16 cellular contexts compared by ENCODE assay signal in the genomic region with DNA sequence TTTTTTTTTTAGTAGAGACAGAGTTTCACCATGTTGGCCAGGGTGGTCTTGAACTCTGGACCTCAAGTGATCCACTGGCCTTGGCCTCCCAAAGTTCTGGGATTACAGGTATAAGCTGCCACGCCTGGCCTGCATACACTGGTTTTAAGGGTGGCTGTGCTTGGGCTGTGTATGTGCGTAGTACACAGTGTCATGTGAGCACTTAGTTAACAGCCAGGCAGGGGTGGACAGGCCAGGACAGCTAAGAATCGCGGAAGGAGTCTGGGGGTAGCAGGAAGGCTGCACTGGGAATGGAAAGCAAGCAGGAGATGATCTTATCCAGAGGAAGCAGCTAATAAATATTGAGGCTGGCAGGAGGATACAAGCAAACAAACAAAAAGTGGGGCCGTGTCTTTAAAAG.
DNase-seq lines count a peak whose midpoint lies in the region; ATAC-seq, FAIRE-seq and TF ChIP-seq lines count a peak whose summit lies in the region.
"Had no signal": no experiment of that assay in that cellular context is flagged by ENCODE, and none has a peak within 500 bp of the region (broad histone marks: within the 10 kb centered on the region; RNA-seq: fewer than 3 reads in every experiment).

No MANE protein-coding gene starts in this region.

- CTCF ChIA-PET in naive thymus-derived CD4-positive, alpha-beta T cell (lab: Charles Lee): no interaction called here

- peaks cover 90% of the 10 kb centered on the region for H3K4me1 ChIP-seq in KMS-11 (ENCODE audit: low read depth, poor library complexity, severe bottlenecking)
- no peaks in the 10 kb centered on the region for H3K4me1 ChIP-seq in naive thymus-derived CD4-positive, alpha-beta T cell (ENCODE audit: control insufficient read depth in 2 of 2, insufficient read depth in 2 of 2, low read length in 2 of 2)
- H3K4me1 ChIP-seq in Peyer's patch: no peaks in the 10 kb centered on the region
- H3K4me1 ChIP-seq: A549, BE2C, HAP-1 had no signal

- H3K27ac Mint-ChIP-seq in brain: peak overlapping the region in 3 of 5 experiments; percentile 7 to 64 (median 20)
- H3K27ac Mint-ChIP-seq in nephron progenitor cell: peak overlapping the region; percentile 49
- H3K27ac Mint-ChIP-seq in naive thymus-derived CD4-positive, alpha-beta T cell: peak overlapping the region in 2 of 9 donors; percentile 28 to 59

- H3K4me3 ChIP-seq in KMS-11 (IDR thresholded peaks at IDR 0.05; ENCODE audit: insufficient read depth, low read depth, low read length) (no peak overlapping the region), Peyer's patch (no peak overlapping the region)
- no peak overlapping the region for H3K4me3 ChIP-seq in naive thymus-derived CD4-positive, alpha-beta T cell (ENCODE audit: low read length)
- H3K4me3 ChIP-seq: A549, GM12878, GM23248, HAP-1 had no signal

- H3K27me3 Mint-ChIP-seq in brain: peaks cover 3% of the 10 kb centered on the region
- H3K27me3 Mint-ChIP-seq in nephron progenitor cell (ENCODE audit: low read depth, poor library complexity): no peaks in the 10 kb centered on the region
- no peaks in the 10 kb centered on the region for H3K27me3 Mint-ChIP-seq in naive thymus-derived CD4-positive, alpha-beta T cell
- H3K27me3 Mint-ChIP-seq: CD4-positive, alpha-beta memory T cell had no signal

- H2AFZ ChIP-seq in KMS-11 (ENCODE audit: low read depth): no peak overlapping the region
- H2AFZ ChIP-seq: GM23248 had no signal

- TF ChIP-seq POLR2A in Peyer's patch (IDR thresholded peaks at IDR 0.05): no peak

- H3K4me3 Mint-ChIP-seq in brain: no peak overlapping the region
- H3K4me3 Mint-ChIP-seq in nephron progenitor cell: no peak overlapping the region
- no peak overlapping the region for H3K4me3 Mint-ChIP-seq in naive thymus-derived CD4-positive, alpha-beta T cell

- POLR2A ChIA-PET in naive thymus-derived CD4-positive, alpha-beta T cell (lab: Charles Lee): no interaction called here

- DNase-seq in nephron progenitor cell (no peak), HTR-8/SVneo (ENCODE audit: insufficient read length, low spot score) (no peak), Peyer's patch (no peak)
- DNase-seq in naive thymus-derived CD4-positive, alpha-beta T cell: no peak
- DNase-seq: BE2C; CD4-positive, alpha-beta memory T cell; DMS79; GM23248; IMR-90 had no signal

- peak overlapping the region; percentile 45; the same call in 1 of the 2 replicates for H3K27ac ChIP-seq in KMS-11
- H3K27ac ChIP-seq in naive thymus-derived CD4-positive, alpha-beta T cell (ENCODE audit: low read depth, low read length): no peak overlapping the region
- no peak overlapping the region for H3K27ac ChIP-seq in Peyer's patch
- H3K27ac ChIP-seq: A549, C4-2B, GM23248 had no signal

- H3K4me2 ChIP-seq in KMS-11: peak overlapping the region; percentile 66; the same call in 1 of the 2 replicates
- H3K4me2 ChIP-seq: A549 had no signal

- no peaks in the 10 kb centered on the region for H3K27me3 ChIP-seq in KMS-11 (ENCODE audit: insufficient read depth, low read depth)
- H3K27me3 ChIP-seq in naive thymus-derived CD4-positive, alpha-beta T cell (ENCODE audit: control insufficient read depth in 2 of 2, insufficient read depth in 2 of 2, low read length in 2 of 2): no peaks in the 10 kb centered on the region
- no peaks in the 10 kb centered on the region for H3K27me3 ChIP-seq in Peyer's patch
- H3K27me3 ChIP-seq: BE2C had no signal

- H3K36me3 Mint-ChIP-seq in brain (peaks cover 28% of the 10 kb centered on the region), nephron progenitor cell (ENCODE audit: low read depth) (peaks cover 28% of the 10 kb centered on the region)
- no peaks in the 10 kb centered on the region for H3K36me3 Mint-ChIP-seq in naive thymus-derived CD4-positive, alpha-beta T cell

- H3K9me3 Mint-ChIP-seq in brain (no peaks in the 10 kb centered on the region), nephron progenitor cell (no peaks in the 10 kb centered on the region)
- peaks cover 0 to 8% (median 0%) of the 10 kb centered on the region in 11 donors for H3K9me3 Mint-ChIP-seq in naive thymus-derived CD4-positive, alpha-beta T cell

- no peak for FAIRE-seq in HTR-8/SVneo (lab: Jason Lieb, UNC)
- FAIRE-seq: A549, GM12878, GM18507 had no signal

- peaks cover 95% of the 10 kb centered on the region for H3K79me2 ChIP-seq in KMS-11 (ENCODE audit: insufficient read depth, low read depth)

- no peaks in the 10 kb centered on the region for H3K9me3 ChIP-seq in naive thymus-derived CD4-positive, alpha-beta T cell (ENCODE audit: control insufficient read depth in 2 of 3, low read length in 3 of 3)
- no peaks in the 10 kb centered on the region for H3K9me3 ChIP-seq in Peyer's patch
- H3K9me3 ChIP-seq: A549, BE2C, HAP-1 had no signal

- H3K9ac ChIP-seq in KMS-11: no peak overlapping the region
- H3K9ac ChIP-seq: GM23248 had no signal

- peaks cover 77% of the 10 kb centered on the region for H3K4me1 Mint-ChIP-seq in brain
- H3K4me1 Mint-ChIP-seq in nephron progenitor cell: peaks cover 57% of the 10 kb centered on the region
- peaks cover 0 to 1% (median 0%) of the 10 kb centered on the region in 7 donors for H3K4me1 Mint-ChIP-seq in naive thymus-derived CD4-positive, alpha-beta T cell

- no peak for TF ChIP-seq CTCF in KMS-11 (conservative IDR thresholded peaks at IDR 0.05; ENCODE audit: low read depth, low read length)
- TF ChIP-seq CTCF in brain (conservative IDR thresholded peaks at IDR 0.05): no peak
- no peak for TF ChIP-seq CTCF in nephron progenitor cell (IDR thresholded peaks at IDR 0.05)
- TF ChIP-seq CTCF in Peyer's patch (IDR thresholded peaks at IDR 0.05): no peak

- peaks cover 3% of the 10 kb centered on the region; the same call in 1 of the 2 replicates for H3K36me3 ChIP-seq in KMS-11 (ENCODE audit: insufficient read depth)
- no peaks in the 10 kb centered on the region for H3K36me3 ChIP-seq in naive thymus-derived CD4-positive, alpha-beta T cell (ENCODE audit: control insufficient read depth in 2 of 3, insufficient read depth in 3 of 3, low read length in 3 of 3)
- H3K36me3 ChIP-seq in Peyer's patch: no peaks in the 10 kb centered on the region
- H3K36me3 ChIP-seq: BE2C, HAP-1 had no signal

- ATAC-seq in naive thymus-derived CD4-positive, alpha-beta T cell: no peak
- ATAC-seq: A549, GM12878 had no signal

- H4K20me1 ChIP-seq in KMS-11 (ENCODE audit: insufficient read depth): peaks cover 61% of the 10 kb centered on the region

- intact Hi-C loops in naive thymus-derived CD4-positive, alpha-beta T cell (cut with micrococcal nuclease): no loop called here
